1 cellular context compared by ENCODE assay signal in genomic region chr7:73449422-73449821, GRCh38.
TF ChIP-seq lines count a peak whose summit lies in the region.

No MANE protein-coding gene starts in this region.

TF ChIP-seq in SK-N-SH, 30 proteins besides CTCF, POLR2A, EP300 and RAD21 (continued from another document):
- TF ChIP-seq, protein P1, sequence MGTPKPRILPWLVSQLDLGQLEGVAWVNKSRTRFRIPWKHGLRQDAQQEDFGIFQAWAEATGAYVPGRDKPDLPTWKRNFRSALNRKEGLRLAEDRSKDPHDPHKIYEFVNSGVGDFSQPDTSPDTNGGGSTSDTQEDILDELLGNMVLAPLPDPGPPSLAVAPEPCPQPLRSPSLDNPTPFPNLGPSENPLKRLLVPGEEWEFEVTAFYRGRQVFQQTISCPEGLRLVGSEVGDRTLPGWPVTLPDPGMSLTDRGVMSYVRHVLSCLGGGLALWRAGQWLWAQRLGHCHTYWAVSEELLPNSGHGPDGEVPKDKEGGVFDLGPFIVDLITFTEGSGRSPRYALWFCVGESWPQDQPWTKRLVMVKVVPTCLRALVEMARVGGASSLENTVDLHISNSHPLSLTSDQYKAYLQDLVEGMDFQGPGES (IDR thresholded peaks at IDR 0.05; ENCODE audit: low read depth, low read length): no peak
- TF ChIP-seq SMC3 (IDR thresholded peaks at IDR 0.05; ENCODE audit: low read depth, low read length): no peak
- no peak for TF ChIP-seq EZH2phosphoT487 (IDR thresholded peaks at IDR 0.05; ENCODE audit: borderline replicate concordance, low read depth)
TF ChIP-seq in SK-N-SH: peak in this region for 0.
